ENCODE assay signal across 8 cellular contexts in the genomic region with DNA sequence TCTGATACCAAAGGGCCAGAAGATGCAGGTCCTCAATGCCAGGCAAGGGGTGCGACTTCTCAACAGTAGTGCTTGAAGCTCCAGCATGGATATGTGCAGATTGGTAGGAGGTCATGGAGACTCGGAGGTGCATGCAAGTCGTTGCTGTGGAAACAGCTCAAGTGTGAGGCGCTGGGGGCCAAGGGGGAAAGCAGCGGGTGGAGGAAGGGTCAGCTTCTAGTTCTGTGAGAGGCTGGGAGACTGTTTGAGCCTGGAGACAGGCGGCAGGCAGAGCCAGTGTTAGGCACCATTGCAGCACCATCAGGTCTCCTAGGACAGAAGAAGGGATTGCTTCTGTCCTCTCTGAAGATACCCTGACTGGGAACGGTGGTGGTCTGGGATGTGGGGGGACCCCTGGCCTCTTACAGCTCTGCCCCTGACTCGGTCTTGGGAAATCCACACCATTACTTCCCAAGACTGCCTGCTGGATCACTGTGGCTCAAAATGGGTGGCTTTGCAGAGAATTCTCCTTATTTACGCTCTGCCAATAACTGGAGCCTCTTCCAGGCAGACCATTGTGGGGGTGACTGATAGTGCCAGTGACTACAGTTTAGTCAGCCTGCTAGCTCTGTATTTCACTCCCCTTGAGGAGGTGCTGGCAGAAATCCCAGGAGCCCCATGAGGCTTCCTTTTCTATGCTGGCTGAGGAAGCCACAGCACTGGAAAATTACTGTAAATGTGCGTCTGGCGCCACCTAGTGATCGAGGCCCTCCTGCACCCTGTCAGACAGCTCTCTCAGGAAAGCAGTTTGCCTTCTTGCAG. TPM values are rescaled to one million over a fixed set of nuclear protein-coding genes. Genes with fewer than 3 reads are reported as not detected.
DNase-seq lines count a peak whose midpoint lies in the region; ATAC-seq and TF ChIP-seq lines count a peak whose summit lies in the region.

No MANE protein-coding gene starts in this region.

- no peaks in the 10 kb centered on the region for H3K9me3 ChIP-seq in Panc1 (ENCODE audit: control insufficient read depth, insufficient read depth, low read depth, low read length)
- no peaks in the 10 kb centered on the region for H3K9me3 ChIP-seq in thyroid gland

- H3K27me3 ChIP-seq in BJ (ENCODE audit: control insufficient read depth, insufficient read depth, low read length) (no peaks in the 10 kb centered on the region), Panc1 (ENCODE audit: control insufficient read depth, insufficient read depth, low read length) (no peaks in the 10 kb centered on the region), thyroid gland (no peaks in the 10 kb centered on the region)

- in situ Hi-C loops in Panc1 (cut with HindIII; ENCODE audit: low pct_unique_long_range_greater_than_20kb, low sequenced_read_pairs), result no loop called here

- intact Hi-C loops in Panc1 (cut with micrococcal nuclease; ENCODE audit: unreplicated experiment), result loop anchor here (2.0 to 10.0 kb wide), 3 partner anchors 49 to 458 kb away; no protein-coding TSS in a partner anchor
- intact Hi-C loops in thyroid gland (cut with DNase I), result loop anchor here (2.0 to 10.0 kb wide), 2 partner anchors 131 to 457 kb away; no protein-coding TSS in a partner anchor

- BruUV-seq in Panc1 (replicated peaks; lab: Mats Ljungman, UMichigan), result no TSS peak

- H3K4me1 ChIP-seq in Panc1 (ENCODE audit: control insufficient read depth, insufficient read depth, low read length) (no peaks in the 10 kb centered on the region), thyroid gland (peaks cover 4 to 7% of the 10 kb centered on the region in 2 donors)

- DNase-seq in BJ (ENCODE audit: low read depth) (peak; percentile 63), GM19240 (ENCODE audit: insufficient read length, low spot score) (peak; percentile 18), Panc1 (ENCODE audit: low read depth, low spot score) (peak; percentile 54), fibroblast of the conjunctiva (ENCODE audit: low read depth) (peak; percentile 94), omental fat pad (ENCODE audit: low spot score) (peak; percentile 92), thyroid gland (peak; percentile 98)
- DNase-seq in activated T-helper 1 cell treated with anti-CD3 and anti-CD28 coated beads, Interleukin-2, amount 50 U/mL, for 16 hours (ENCODE audit: low read depth in 1 of 2, low spot score in 1 of 2), result peak; percentile 25 to 30

- H3K4me3 ChIP-seq in BJ (ENCODE audit: low read depth, low read length) (no peak overlapping the region), Panc1 (ENCODE audit: low read depth in 2 of 2, low read length in 2 of 2) (no peak overlapping the region), thyroid gland (replicated peaks in 1 of 3) (no peak overlapping the region)

- CTCF ChIA-PET in BJ (lab: Yijun Ruan, JAX) (interaction anchor here (0.6 to 8.0 kb wide), 66 partner anchors 9 to 618 kb away, joined by 3 to 90 read pairs (median 4); no protein-coding TSS in a partner anchor), Panc1 (lab: Charles Lee) (interaction anchor here (1.0 kb wide), 1 partner anchor 458 kb away, joined by 5 read pairs; no protein-coding TSS in a partner anchor)

- H3K36me3 ChIP-seq in BJ (ENCODE audit: control insufficient read depth, insufficient read depth, low read length), result no peaks in the 10 kb centered on the region
- H3K36me3 ChIP-seq in Panc1 (ENCODE audit: control insufficient read depth, insufficient read depth, low read length), result no peaks in the 10 kb centered on the region
- no peaks in the 10 kb centered on the region for H3K36me3 ChIP-seq in thyroid gland

- no peak for TF ChIP-seq POLR2A in thyroid gland (IDR thresholded peaks at IDR 0.05)

- WGBS in thyroid gland, 2 donors, result 46 to 48% methylated on average over 12 of the region's 12 CpGs

- POLR2A ChIA-PET in BJ (lab: Charles Lee), result no interaction called here
- POLR2A ChIA-PET in Panc1 (lab: Charles Lee), result no interaction called here

- H3K27ac ChIP-seq in Panc1 (ENCODE audit: low read length), result no peak overlapping the region
- no peak overlapping the region for H3K27ac ChIP-seq in thyroid gland

- TF ChIP-seq CTCF in BJ (IDR thresholded peaks at IDR 0.05; ENCODE audit: insufficient read depth, low read depth, low read length), result peak; percentile 96
- peak; percentile 87 for TF ChIP-seq CTCF in LNCAP (IDR thresholded peaks at IDR 0.05)
- peak; percentile 85 for TF ChIP-seq CTCF in Panc1 (IDR thresholded peaks at IDR 0.05)
- peak in 2 of 3 donors; percentile 41 to 75 for TF ChIP-seq CTCF in omental fat pad (IDR thresholded peaks at IDR 0.05)
- peak; percentile 68 to 97 (median 94) for TF ChIP-seq CTCF in thyroid gland (IDR thresholded peaks at IDR 0.05)

- ATAC-seq in Panc1 (peak; percentile 95), omental fat pad (ENCODE audit: low FRiP score) (peak; percentile 97)

RNA-seq across cellular contexts. Expression of gene VANGL1, which starts 46.3 kb away (rescaled TPM):
- 11.4 and 11.6 TPM in 2 replicates for polyA plus RNA-seq in BJ (2011; rRNA removed)
- 13.6 and 15.0 TPM in 2 replicates for polyA minus RNA-seq in BJ (2011; rRNA and poly(A)+ RNA removed)
- total RNA-seq in Panc1 (2021; ENCODE audit: unreplicated experiment), result 22.7 TPM
- polyA plus RNA-seq in Panc1 (2012; ENCODE audit: insufficient read length), result 18.2 TPM
- 1 to 10 TPM; 4.9 to 9.6 (median 6.5) TPM for total RNA-seq in omental fat pad
- 10 to 100 TPM; 10.9 to 22.8 (median 14.8) TPM for total RNA-seq in thyroid gland

Comparison
In these comparisons a context has a peak if more than half of its experiments do, and no peak if none do; other contexts are left out.
1. DNase-seq: peak in every context shown above with its lines; median percentile 98 in thyroid gland; 94 in fibroblast of the conjunctiva; 92 in omental fat pad; 63 in BJ; 54 in Panc1; 28 in activated T-helper 1 cell treated with anti-CD3 and anti-CD28 coated beads, Interleukin-2, amount 50 U/mL, for 16 hours; 18 in GM19240.